Comparison of ENCODE assay signal across 35 cellular contexts in genomic region chr4:93654276-93654675, GRCh38.
"Had no signal": no experiment of that assay in that cellular context is flagged by ENCODE, and none has a peak within 500 bp of the region (broad histone marks: within the 10 kb centered on the region; RNA-seq: fewer than 3 reads in every experiment).

No MANE protein-coding gene starts in this region.

- H3K4me1 ChIP-seq: ascending aorta had no signal

- H3K4me3 Mint-ChIP-seq: activated B cell treated with CpG ODN at 0.5 μM for 24 hours; activated CD4-positive, alpha-beta memory T cell treated with anti-CD3 and anti-CD28 coated beads for 36 hours; activated CD4-positive, alpha-beta T cell treated with anti-CD3 and anti-CD28 coated beads, Interleukin-2, amount 10 ng/mL, durations not matched to agents 24 days and 14 days; activated CD8-positive, alpha-beta T cell treated with anti-CD3 and anti-CD28 coated beads for 36 hours; activated naive CD4-positive, alpha-beta T cell treated with anti-CD3 and anti-CD28 coated beads, Interleukin-2, amount 10 ng/mL, durations not matched to agents 7 days and 5 days; activated naive CD4-positive, alpha-beta T cell treated with anti-CD3 and anti-CD28 coated beads, Interleukin-2, amount 50 U/mL, for 24 hours; activated naive CD8-positive, alpha-beta T cell; activated naive CD8-positive, alpha-beta T cell treated with anti-CD3 and anti-CD28 coated beads, Interleukin-2, amount 10 ng/mL, durations not matched to agents 7 days and 5 days; activated naive CD8-positive, alpha-beta T cell treated with anti-CD3 and anti-CD28 coated beads, Interleukin-2, amount 50 U/mL, for 24 hours; activated T-cell treated with anti-CD3 and anti-CD28 coated beads, Interleukin-2, amount 50 U/mL, for 4 hours; activated T-cell treated with anti-CD3 and anti-CD28 coated beads, Interleukin-2, amount 50 U/mL, for 72 hours; activated T-helper 1 cell treated with anti-CD3 and anti-CD28 coated beads, Interleukin-12 subunit alpha, Interleukin-12 subunit beta, Interleukin-2, Interleukin-4 antibody, amounts not matched to agents 30 ng/mL and 10 ng/mL and 1 ng/mL, durations not matched to agents 14 hours and 24 hours and 36 hours; activated T-helper 17 cell treated with anti-CD3 and anti-CD28 coated beads, Interleukin-2, amount 50 U/mL, for 72 hours; central memory CD8-positive, alpha-beta T cell; T-helper 1 cell treated with Interleukin-12 subunit alpha and Interleukin-12 subunit beta and Interleukin-4 antibody, amounts not matched to agents 30 μg/mL and 1 μg/mL, for 36 hours; T-helper 2 cell treated with Interferon-gamma antibody and Interleukin-4, amounts not matched to agents 5 μg/mL and 100 μg/mL, for 36 hours had no signal

- H3K4me3 ChIP-seq: ascending aorta, cardiac muscle cell had no signal

- ATAC-seq: activated CD8-positive, alpha-beta T cell treated with anti-CD3 and anti-CD28 coated beads for 36 hours; activated naive CD8-positive, alpha-beta T cell treated with anti-CD3 and anti-CD28 coated beads, Interleukin-2, amount 50 U/mL, for 24 hours; activated T-cell treated with anti-CD3 and anti-CD28 coated beads, Interleukin-2, amount 50 U/mL, for 4 hours; activated T-cell treated with anti-CD3 and anti-CD28 coated beads, Interleukin-2, amount 50 U/mL, for 72 hours; activated T-helper 17 cell treated with anti-CD3 and anti-CD28 coated beads, Interleukin-2, amount 50 U/mL, for 72 hours had no signal

- H3K9me3 ChIP-seq: ascending aorta had no signal

- H3K27ac Mint-ChIP-seq: activated B cell treated with CpG ODN at 0.5 μM for 24 hours; activated CD4-positive, alpha-beta memory T cell treated with anti-CD3 and anti-CD28 coated beads for 36 hours; activated CD4-positive, alpha-beta T cell treated with anti-CD3 and anti-CD28 coated beads, Interleukin-2, amount 10 ng/mL, durations not matched to agents 24 days and 14 days; activated CD8-positive, alpha-beta T cell treated with anti-CD3 and anti-CD28 coated beads for 36 hours; activated naive CD4-positive, alpha-beta T cell treated with anti-CD3 and anti-CD28 coated beads, Interleukin-2, amount 10 ng/mL, durations not matched to agents 7 days and 5 days; activated naive CD4-positive, alpha-beta T cell treated with anti-CD3 and anti-CD28 coated beads, Interleukin-2, amount 50 U/mL, for 24 hours; activated naive CD8-positive, alpha-beta T cell; activated naive CD8-positive, alpha-beta T cell treated with anti-CD3 and anti-CD28 coated beads, Interleukin-2, amount 10 ng/mL, durations not matched to agents 7 days and 5 days; activated naive CD8-positive, alpha-beta T cell treated with anti-CD3 and anti-CD28 coated beads, Interleukin-2, amount 50 U/mL, for 24 hours; activated T-cell treated with anti-CD3 and anti-CD28 coated beads, Interleukin-2, amount 50 U/mL, for 72 hours; activated T-helper 1 cell treated with anti-CD3 and anti-CD28 coated beads, Interleukin-12 subunit alpha, Interleukin-12 subunit beta, Interleukin-2, Interleukin-4 antibody, amounts not matched to agents 30 ng/mL and 10 ng/mL and 1 ng/mL, durations not matched to agents 14 hours and 24 hours and 36 hours; activated T-helper 17 cell treated with anti-CD3 and anti-CD28 coated beads, Interleukin-2, amount 50 U/mL, for 72 hours; T-helper 1 cell treated with Interleukin-12 subunit alpha and Interleukin-12 subunit beta and Interleukin-4 antibody, amounts not matched to agents 30 μg/mL and 1 μg/mL, for 36 hours; T-helper 2 cell treated with Interferon-gamma antibody and Interleukin-4, amounts not matched to agents 5 μg/mL and 100 μg/mL, for 36 hours had no signal

- H3K9me3 Mint-ChIP-seq: activated B cell treated with CpG ODN at 0.5 μM for 24 hours; activated CD4-positive, alpha-beta T cell treated with anti-CD3 and anti-CD28 coated beads, Interleukin-2, amount 10 ng/mL, durations not matched to agents 24 days and 14 days; activated CD8-positive, alpha-beta T cell treated with anti-CD3 and anti-CD28 coated beads for 36 hours; activated naive CD4-positive, alpha-beta T cell treated with anti-CD3 and anti-CD28 coated beads, Interleukin-2, amount 10 ng/mL, durations not matched to agents 7 days and 5 days; activated naive CD4-positive, alpha-beta T cell treated with anti-CD3 and anti-CD28 coated beads, Interleukin-2, amount 50 U/mL, for 24 hours; activated naive CD8-positive, alpha-beta T cell treated with anti-CD3 and anti-CD28 coated beads, Interleukin-2, amount 10 ng/mL, durations not matched to agents 7 days and 5 days; activated naive CD8-positive, alpha-beta T cell treated with anti-CD3 and anti-CD28 coated beads, Interleukin-2, amount 50 U/mL, for 24 hours; activated T-cell treated with anti-CD3 and anti-CD28 coated beads, Interleukin-2, amount 50 U/mL, for 4 hours; activated T-cell treated with anti-CD3 and anti-CD28 coated beads, Interleukin-2, amount 50 U/mL, for 72 hours; activated T-helper 1 cell treated with anti-CD3 and anti-CD28 coated beads, Interleukin-12 subunit alpha, Interleukin-12 subunit beta, Interleukin-2, Interleukin-4 antibody, amounts not matched to agents 30 ng/mL and 10 ng/mL and 1 ng/mL, durations not matched to agents 14 hours and 24 hours and 36 hours; activated T-helper 17 cell treated with anti-CD3 and anti-CD28 coated beads, Interleukin-2, amount 50 U/mL, for 72 hours; brain; T-helper 1 cell treated with Interleukin-12 subunit alpha and Interleukin-12 subunit beta and Interleukin-4 antibody, amounts not matched to agents 30 μg/mL and 1 μg/mL, for 36 hours; T-helper 2 cell treated with Interferon-gamma antibody and Interleukin-4, amounts not matched to agents 5 μg/mL and 100 μg/mL, for 36 hours had no signal

- H3K27me3 Mint-ChIP-seq: activated B cell treated with CpG ODN at 0.5 μM for 24 hours; activated CD4-positive, alpha-beta memory T cell treated with anti-CD3 and anti-CD28 coated beads for 36 hours; activated CD4-positive, alpha-beta T cell treated with anti-CD3 and anti-CD28 coated beads, Interleukin-2, amount 10 ng/mL, durations not matched to agents 24 days and 14 days; activated CD8-positive, alpha-beta T cell treated with anti-CD3 and anti-CD28 coated beads for 36 hours; activated naive CD4-positive, alpha-beta T cell treated with anti-CD3 and anti-CD28 coated beads, Interleukin-2, amount 10 ng/mL, durations not matched to agents 7 days and 5 days; activated naive CD4-positive, alpha-beta T cell treated with anti-CD3 and anti-CD28 coated beads, Interleukin-2, amount 50 U/mL, for 24 hours; activated naive CD8-positive, alpha-beta T cell; activated naive CD8-positive, alpha-beta T cell treated with anti-CD3 and anti-CD28 coated beads, Interleukin-2, amount 10 ng/mL, durations not matched to agents 7 days and 5 days; activated naive CD8-positive, alpha-beta T cell treated with anti-CD3 and anti-CD28 coated beads, Interleukin-2, amount 50 U/mL, for 24 hours; activated T-helper 17 cell treated with anti-CD3 and anti-CD28 coated beads, Interleukin-2, amount 50 U/mL, for 72 hours; brain; central memory CD8-positive, alpha-beta T cell had no signal

- H3K4me1 Mint-ChIP-seq: activated B cell treated with CpG ODN at 0.5 μM for 24 hours; activated CD4-positive, alpha-beta T cell treated with anti-CD3 and anti-CD28 coated beads, Interleukin-2, amount 10 ng/mL, durations not matched to agents 24 days and 14 days; activated naive CD4-positive, alpha-beta T cell treated with anti-CD3 and anti-CD28 coated beads, Interleukin-2, amount 10 ng/mL, durations not matched to agents 7 days and 5 days; activated naive CD4-positive, alpha-beta T cell treated with anti-CD3 and anti-CD28 coated beads, Interleukin-2, amount 50 U/mL, for 24 hours; activated naive CD8-positive, alpha-beta T cell treated with anti-CD3 and anti-CD28 coated beads, Interleukin-2, amount 10 ng/mL, durations not matched to agents 7 days and 5 days; activated naive CD8-positive, alpha-beta T cell treated with anti-CD3 and anti-CD28 coated beads, Interleukin-2, amount 50 U/mL, for 24 hours; activated T-helper 17 cell treated with anti-CD3 and anti-CD28 coated beads, Interleukin-2, amount 50 U/mL, for 72 hours; central memory CD8-positive, alpha-beta T cell had no signal

- H3K36me3 Mint-ChIP-seq: activated CD4-positive, alpha-beta memory T cell treated with anti-CD3 and anti-CD28 coated beads for 36 hours; activated naive CD4-positive, alpha-beta T cell treated with anti-CD3 and anti-CD28 coated beads, Interleukin-2, amount 10 ng/mL, durations not matched to agents 7 days and 5 days; activated naive CD4-positive, alpha-beta T cell treated with anti-CD3 and anti-CD28 coated beads, Interleukin-2, amount 50 U/mL, for 24 hours; activated naive CD8-positive, alpha-beta T cell; activated naive CD8-positive, alpha-beta T cell treated with anti-CD3 and anti-CD28 coated beads, Interleukin-2, amount 10 ng/mL, durations not matched to agents 7 days and 5 days; brain had no signal

- H3K27me3 ChIP-seq: ascending aorta, cardiac muscle cell had no signal

- H3K36me3 ChIP-seq: ascending aorta, cardiac muscle cell had no signal

- H3K27ac ChIP-seq: ascending aorta, cardiac muscle cell, VCaP had no signal

- DNase-seq: activated B cell treated with CpG ODN at 0.5 μM for 24 hours; activated CD4-positive, alpha-beta memory T cell treated with anti-CD3 and anti-CD28 coated beads for 36 hours; activated CD4-positive, alpha-beta T cell treated with anti-CD3 and anti-CD28 coated beads for 4 hours; activated CD4-positive, alpha-beta T cell treated with anti-CD3 and anti-CD28 coated beads, Interleukin-2, amount 10 ng/mL, durations not matched to agents 24 days and 14 days; activated CD4-positive, alpha-beta T cell treated with anti-CD3 and anti-CD28 coated beads, Interleukin-2, amount 50 U/mL, for 1 hour; activated CD4-positive, alpha-beta T cell treated with anti-CD3 and anti-CD28 coated beads, Interleukin-2, amount 50 U/mL, for 4 hours; activated CD4-positive, CD25-positive, alpha-beta regulatory T cell treated with anti-CD3 and anti-CD28 coated beads, Interleukin-2, amount 50 U/mL, for 72 hours; activated CD8-positive, alpha-beta memory T cell treated with anti-CD3 and anti-CD28 coated beads, Interleukin-2, amount 50 U/mL, for 4 hours; activated CD8-positive, alpha-beta T cell treated with anti-CD3 and anti-CD28 coated beads for 36 hours; activated effector memory CD4-positive, alpha-beta T cell treated with anti-CD3 and anti-CD28 coated beads, Interleukin-2, amount 50 U/mL, for 16 hours; activated gamma-delta T cell treated with Interleukin-2 at 50 U/mL for 16 hours; activated naive CD4-positive, alpha-beta T cell; activated naive CD4-positive, alpha-beta T cell treated with anti-CD3 and anti-CD28 coated beads, Interleukin-2, amount 10 ng/mL, durations not matched to agents 7 days and 5 days; activated naive CD8-positive, alpha-beta T cell treated with anti-CD3 and anti-CD28 coated beads, Interleukin-2, amount 10 ng/mL, durations not matched to agents 7 days and 5 days; activated naive CD8-positive, alpha-beta T cell treated with anti-CD3 and anti-CD28 coated beads, Interleukin-2, amount 50 U/mL, for 24 hours; activated T-cell treated with anti-CD3 and anti-CD28 coated beads for 4 hours; activated T-cell treated with anti-CD3 and anti-CD28 coated beads, Interleukin-2, amount 50 U/mL, for 1 hour; activated T-cell treated with anti-CD3 and anti-CD28 coated beads, Interleukin-2, amount 50 U/mL, for 4 hours; activated T-cell treated with anti-CD3 and anti-CD28 coated beads, Interleukin-2, amount 50 U/mL, for 72 hours; amygdala; anterior cingulate cortex; cerebellar nuclear complex; T-helper 2 cell; T-helper 9 cell had no signal
